ENCODE assay signal across 26 cellular contexts in the genomic region with DNA sequence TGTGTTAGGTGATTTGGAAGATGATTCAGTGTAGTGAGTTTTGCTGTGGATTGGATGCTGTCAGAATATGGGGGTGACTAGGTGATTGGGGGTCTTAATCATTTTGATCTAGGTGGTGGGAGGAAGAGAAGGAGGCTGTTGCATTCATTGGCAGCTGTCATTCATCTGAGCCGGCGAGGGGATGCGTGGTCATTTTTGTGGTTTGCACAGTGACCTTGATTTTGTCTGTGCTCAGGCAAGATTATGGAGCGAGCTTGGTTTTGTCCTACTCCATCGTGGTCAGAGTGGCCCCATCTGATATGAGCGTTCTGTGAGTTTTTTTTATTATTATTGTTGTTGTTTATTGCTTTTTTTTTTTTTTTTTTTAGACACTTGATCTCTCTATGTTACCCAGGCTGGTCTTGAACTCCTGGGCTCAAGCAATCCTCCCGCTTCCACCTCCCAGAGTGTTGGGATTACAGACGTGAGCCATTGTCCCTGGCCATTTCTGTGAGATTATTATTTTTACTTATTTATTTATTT. TPM values are rescaled to one million over a fixed set of nuclear protein-coding genes. Genes with fewer than 3 reads are reported as not detected.
DNase-seq lines count a peak whose midpoint lies in the region; ATAC-seq, FAIRE-seq and TF ChIP-seq lines count a peak whose summit lies in the region.
"Had no signal": no experiment of that assay in that cellular context is flagged by ENCODE, and none has a peak within 500 bp of the region (broad histone marks: within the 10 kb centered on the region; RNA-seq: fewer than 3 reads in every experiment).

No MANE protein-coding gene starts in this region.

- CTCF ChIA-PET in A549 (lab: Yijun Ruan, JAX) = interaction anchor here (1.1 to 6.1 kb wide), 11 partner anchors 9 to 126 kb away, joined by 3 to 35 read pairs (median 7); no protein-coding TSS in a partner anchor
- CTCF ChIA-PET in K562 (lab: Yijun Ruan, JAX; ENCODE audit: low intra/inter-chr PET ratio) = no interaction called here

- H3K4me3 ChIP-seq in A549 (no peak overlapping the region), K562 (no peak overlapping the region), Karpas-422 (ENCODE audit: low read length) (no peak overlapping the region)
- H3K4me3 ChIP-seq: BLaER1, GM12878 had no signal

- WGBS in A549 (ENCODE audit: missing lambda C conversion rate) = 77% methylated on average over 8 of the region's 8 CpGs
- WGBS in K562 (ENCODE audit: insufficient coverage, low coverage, missing lambda C conversion rate) = 17% methylated on average over 8 of the region's 8 CpGs

- H3K36me3 ChIP-seq in K562 (ENCODE audit: control insufficient read depth, insufficient read depth, low read length) = no peaks in the 10 kb centered on the region
- H3K36me3 ChIP-seq in Karpas-422 (ENCODE audit: insufficient read depth, low read length) = no peaks in the 10 kb centered on the region
- H3K36me3 ChIP-seq: BE2C, BLaER1 had no signal

- in situ Hi-C loops in K562 (cut with MboI) = no loop called here

- TF ChIP-seq POLR2A in A549 (IDR thresholded peaks at IDR 0.05; ENCODE audit: low read length) = no peak
- TF ChIP-seq POLR2A in K562 (conservative IDR thresholded peaks at IDR 0.05) = no peak

- intact Hi-C loops in K562 (cut with micrococcal nuclease) = no loop called here

- H3K27ac ChIP-seq in A549 (no peak overlapping the region), K562 (ENCODE audit: extremely low read depth, low read depth, low read length) (no peak overlapping the region), Karpas-422 (ENCODE audit: low read length) (no peak overlapping the region), caudate nucleus (ENCODE audit: low read depth, low read length) (no peak overlapping the region)
- H3K27ac ChIP-seq: 22Rv1, BLaER1 had no signal

- no peak overlapping the region for H3K4me2 ChIP-seq in A549
- no peak overlapping the region for H3K4me2 ChIP-seq in K562 (ENCODE audit: insufficient read depth, low read length)
- no peak overlapping the region for H3K4me2 ChIP-seq in Karpas-422 (ENCODE audit: low read depth, low read length, poor library complexity, severe bottlenecking)
- H3K4me2 ChIP-seq: BLaER1 had no signal

- no peak for ATAC-seq in A549
- ATAC-seq in K562 = peak; percentile 56; the same call in 1 of the 3 replicates
- ATAC-seq: GM12878 had no signal

- POLR2A ChIA-PET in A549 (lab: Yijun Ruan, JAX) = no interaction called here
- POLR2A ChIA-PET in K562 (lab: Yijun Ruan, JAX) = interaction anchor here (1.8 kb wide), 1 partner anchor 18 kb away, joined by 6 read pairs; no protein-coding TSS in a partner anchor

- no peak overlapping the region for H2AFZ ChIP-seq in K562 (ENCODE audit: low read depth, low read length)
- no peak overlapping the region for H2AFZ ChIP-seq in Karpas-422 (ENCODE audit: low read length)

- DNase-seq in A549 (ENCODE audit: low read depth in 1 of 2, low spot score in 1 of 2) (no peak), OCI-M1 (lab: John Stamatoyannopoulos, UW) (peak; percentile 50), K562 (ENCODE audit: extremely low read depth in 1 of 4, low spot score in 3 of 4) (peak in 1 of 4 experiments; percentile 34), Karpas-422 (no peak), caudate nucleus (lab: John Stamatoyannopoulos, UW) (no peak)
- DNase-seq in effector CD4-positive, alpha-beta T cell = no peak
- DNase-seq: ACHN; BE2C; C1 segment of cervical spinal cord; CD4-positive, alpha-beta memory T cell; CD4-positive, CD25-positive, alpha-beta regulatory T cell; CD8-positive, alpha-beta memory T cell; COR-L47; DMS 273 treated with DMSO at 0.1 percent for 48 hours; DMS153; DMS53; DMS79; DND-41; EL; GDM1 had no signal

- no peaks in the 10 kb centered on the region for H3K9me2 ChIP-seq in Karpas-422 (replicated peaks; ENCODE audit: insufficient read depth, low read length)

- no peaks in the 10 kb centered on the region for H3K79me2 ChIP-seq in K562 (ENCODE audit: control insufficient read depth, insufficient read depth, low read length)
- no peaks in the 10 kb centered on the region for H3K79me2 ChIP-seq in Karpas-422 (ENCODE audit: low read length)

- H3K9ac ChIP-seq in K562 (ENCODE audit: insufficient read depth in 1 of 2, low read depth in 2 of 2, low read length in 2 of 2) (no peak overlapping the region), Karpas-422 (ENCODE audit: low read length) (no peak overlapping the region)
- H3K9ac ChIP-seq: BLaER1 had no signal

- no peak for TF ChIP-seq EP300 in A549 (IDR thresholded peaks at IDR 0.05)
- no peak for TF ChIP-seq EP300 in K562 (IDR thresholded peaks at IDR 0.05; ENCODE audit: low read length)

- H4K20me1 ChIP-seq in K562 (replicated peaks; ENCODE audit: control insufficient read depth, insufficient read depth, low read length) (no peaks in the 10 kb centered on the region), Karpas-422 (ENCODE audit: insufficient read depth, low read depth, low read length) (no peaks in the 10 kb centered on the region)
- H4K20me1 ChIP-seq: BLaER1 had no signal

- H3K4me1 ChIP-seq in A549 (peaks cover 5% of the 10 kb centered on the region; the same call in 1 of the 3 replicates), K562 (replicated peaks in 1 of 2; ENCODE audit: control insufficient read depth in 2 of 2, insufficient read depth in 2 of 2, low read length in 2 of 2) (peaks cover 6 to 18% of the 10 kb centered on the region in 2 experiments; a peak in 3 of 5 replicates), Karpas-422 (ENCODE audit: low read length) (no peaks in the 10 kb centered on the region)
- H3K4me1 ChIP-seq: BLaER1 had no signal

- BruUV-seq in K562 (replicated peaks; lab: Mats Ljungman, UMichigan) = no TSS peak

- H3K27me3 ChIP-seq in K562 (ENCODE audit: control insufficient read depth in 2 of 2, insufficient read depth in 2 of 2, low read length in 2 of 2) (peaks cover 0 to 8% of the 10 kb centered on the region in 2 experiments; a peak in 2 of 5 replicates), Karpas-422 (ENCODE audit: low read length) (no peaks in the 10 kb centered on the region)
- H3K27me3 ChIP-seq: BE2C, BLaER1 had no signal

- TF ChIP-seq CTCF in A549 (IDR thresholded peaks at IDR 0.05) = no peak
- TF ChIP-seq CTCF in K562 (IDR thresholded peaks at IDR 0.05 in 2 of 3, conservative IDR thresholded peaks at IDR 0.05 in 1 of 3; ENCODE audit: insufficient read depth in 2 of 3, low read depth in 1 of 3, low read length in 3 of 3) = no peak

- TF ChIP-seq RAD21 in A549 (conservative IDR thresholded peaks at IDR 0.05 in 1 of 2, IDR thresholded peaks at IDR 0.05 in 1 of 2) (no peak), K562 (CRISPR knock-in tag; conservative IDR thresholded peaks at IDR 0.05 in 1 of 2, IDR thresholded peaks at IDR 0.05 in 1 of 2) (no peak)

- FAIRE-seq in A549 (lab: Jason Lieb, UNC) = peak; percentile 77
- peak; percentile 69 for FAIRE-seq in K562 (lab: Jason Lieb, UNC)
- FAIRE-seq: GM12878, GM12892, GM18507 had no signal

- H3K9me1 ChIP-seq in K562 (ENCODE audit: control insufficient read depth, insufficient read depth, low read length) = no peaks in the 10 kb centered on the region

- H3K9me3 ChIP-seq in A549 = no peaks in the 10 kb centered on the region
- H3K9me3 ChIP-seq in K562 (replicated peaks; ENCODE audit: control insufficient read depth, insufficient read depth, low read depth, low read length) = no peaks in the 10 kb centered on the region
- H3K9me3 ChIP-seq in Karpas-422 (ENCODE audit: low read length) = no peaks in the 10 kb centered on the region
- H3K9me3 ChIP-seq: BE2C had no signal

RNA-seq across cellular contexts. Expression of a gene that starts 42.0 kb away (rescaled TPM):
- polyA plus RNA-seq in A549 (2011; rRNA removed) (1.4 and 2.2 TPM in 2 replicates), A549 (2017; fragmentation: RNase III; extraction: RNeasy Plus Mini Kit Qiagen cat#74134 plus additional on column Dnase treatment) (1.2 to 2.0 TPM (median 1.4 TPM) in 3 replicates), K562 (2011; rRNA removed) (1.2 and 1.3 TPM in 2 replicates), K562 (2014; fragmentation: Illumina TruSeq; extraction: Trizol) (0.51 and 0.70 TPM in 2 replicates), K562 (2014; fragmentation: Nextera tagmentation; extraction: Ambion mirVana) (under 1 TPM; 0.01 to 0.10 TPM), K562 (2014; rRNA removed) (1.2 and 1.3 TPM in 2 replicates)
- 2.0 TPM in 2 replicates for polyA plus RNA-seq in A549 (2012; cell fraction: cytosol; rRNA removed)
- polyA plus RNA-seq in A549 (2012; cell fraction: nucleus; rRNA removed) = 3.9 and 4.2 TPM in 2 replicates
- polyA minus RNA-seq in A549 (2011; rRNA and poly(A)+ RNA removed) = 1.1 and 1.2 TPM in 2 replicates
- total RNA-seq in K562 (2011; cell fraction: chromatin; rRNA removed; ENCODE audit: low replicate concordance) = 5.7 and 11.0 TPM in 2 replicates
- total RNA-seq in K562 (2011; cell fraction: nucleolus; rRNA removed) = 3.8 and 4.5 TPM in 2 replicates
- total RNA-seq in K562 (2011; cell fraction: nucleoplasm; rRNA removed) = 5.3 and 6.9 TPM in 2 replicates
- total RNA-seq in K562 (2014; rRNA removed) (0.86 and 2.0 TPM in 2 replicates), K562 (2014; rRNA removed; fragmentation: Illumina TruSeq; extraction: Trizol) (0.16 and 0.47 TPM in 2 replicates), K562 (2015; rRNA removed; fragmentation: Illumina TruSeq; extraction: Trizol) (0.83 and 1.3 TPM in 2 replicates), K562 (2021) (1.5 and 1.6 TPM in 2 replicates)
- polyA plus RNA-seq in K562 (2011; cell fraction: cytosol; rRNA removed) = 0.94 and 1.8 TPM in 2 replicates
- 2.6 and 3.5 TPM in 2 replicates for polyA plus RNA-seq in K562 (2011; cell fraction: nucleus; rRNA removed)
- 1.7 and 1.9 TPM in 2 replicates for polyA plus RNA-seq in K562 (2012)
- polyA minus RNA-seq in K562 (2011; rRNA and poly(A)+ RNA removed) = 1.1 and 1.5 TPM in 2 replicates
- polyA minus RNA-seq in K562 (2011; cell fraction: cytosol; rRNA and poly(A)+ RNA removed) = 0.38 and 0.46 TPM in 2 replicates
- 0.81 and 1.4 TPM in 2 replicates for polyA minus RNA-seq in K562 (2011; cell fraction: nucleus; rRNA and poly(A)+ RNA removed)
- 1.0 and 1.1 TPM in 2 replicates for total RNA-seq in Karpas-422 (2014; rRNA removed; shearing (Covaris generic); ENCODE audit: low replicate concordance)
- total RNA-seq: CD4-positive, CD25-positive, alpha-beta regulatory T cell had no signal
- polyA plus RNA-seq: CD14-positive monocyte; CD4-positive, CD25-positive, alpha-beta regulatory T cell; CD8-positive, alpha-beta memory T cell had no signal

RNA-seq across cellular contexts. Expression of a gene that starts 43.3 kb away (rescaled TPM):
- 202 and 241 TPM in 2 replicates for polyA plus RNA-seq in A549 (2011; rRNA removed)
- polyA plus RNA-seq in A549 (2012; cell fraction: cytosol; rRNA removed) = 713 and 819 TPM in 2 replicates
- 565 and 810 TPM in 2 replicates for polyA plus RNA-seq in A549 (2012; cell fraction: nucleus; rRNA removed)
- polyA plus RNA-seq in A549 (2017; fragmentation: RNase III; extraction: RNeasy Plus Mini Kit Qiagen cat#74134 plus additional on column Dnase treatment) = 280 to 298 TPM (median 296 TPM) in 3 replicates
- 192 and 225 TPM in 2 replicates for polyA minus RNA-seq in A549 (2011; rRNA and poly(A)+ RNA removed)
- 26.9 and 65.0 TPM in 2 replicates for total RNA-seq in K562 (2011; cell fraction: chromatin; rRNA removed; ENCODE audit: low replicate concordance)
- 107 and 125 TPM in 2 replicates for total RNA-seq in K562 (2011; cell fraction: nucleolus; rRNA removed)
- 74.7 and 75.7 TPM in 2 replicates for total RNA-seq in K562 (2011; cell fraction: nucleoplasm; rRNA removed)
- 749 and 813 TPM in 2 replicates for total RNA-seq in K562 (2014; rRNA removed)
- total RNA-seq in K562 (2014; rRNA removed; fragmentation: Illumina TruSeq; extraction: Trizol) = 110 and 229 TPM in 2 replicates
- total RNA-seq in K562 (2015; rRNA removed; fragmentation: Illumina TruSeq; extraction: Trizol) = 331 and 332 TPM in 2 replicates
- total RNA-seq in K562 (2021) = 457 and 476 TPM in 2 replicates
- 368 and 461 TPM in 2 replicates for polyA plus RNA-seq in K562 (2011; rRNA removed)
- 836 and 2,229 TPM in 2 replicates for polyA plus RNA-seq in K562 (2011; cell fraction: cytosol; rRNA removed)
- polyA plus RNA-seq in K562 (2011; cell fraction: nucleus; rRNA removed) = 252 and 288 TPM in 2 replicates
- polyA plus RNA-seq in K562 (2012) = 416 and 585 TPM in 2 replicates
- polyA plus RNA-seq in K562 (2014; fragmentation: Illumina TruSeq; extraction: Trizol) = 260 and 428 TPM in 2 replicates
- 100 to 1,000 TPM in 1 of 2 experiments, 10 to 100 TPM in 1; 81.1 to 184 TPM for polyA plus RNA-seq in K562 (2014; fragmentation: Nextera tagmentation; extraction: Ambion mirVana)
- 634 and 677 TPM in 2 replicates for polyA plus RNA-seq in K562 (2014; rRNA removed)
- 85.4 and 138 TPM in 2 replicates for polyA minus RNA-seq in K562 (2011; rRNA and poly(A)+ RNA removed)
- 198 and 225 TPM in 2 replicates for polyA minus RNA-seq in K562 (2011; cell fraction: cytosol; rRNA and poly(A)+ RNA removed)
- 34.6 and 38.7 TPM in 2 replicates for polyA minus RNA-seq in K562 (2011; cell fraction: nucleus; rRNA and poly(A)+ RNA removed)
- 10.2 and 14.5 TPM in 2 replicates for total RNA-seq in Karpas-422 (2014; rRNA removed; shearing (Covaris generic); ENCODE audit: low replicate concordance)
